Comparison of ENCODE assay signal across 8 cellular contexts in the genomic region with DNA sequence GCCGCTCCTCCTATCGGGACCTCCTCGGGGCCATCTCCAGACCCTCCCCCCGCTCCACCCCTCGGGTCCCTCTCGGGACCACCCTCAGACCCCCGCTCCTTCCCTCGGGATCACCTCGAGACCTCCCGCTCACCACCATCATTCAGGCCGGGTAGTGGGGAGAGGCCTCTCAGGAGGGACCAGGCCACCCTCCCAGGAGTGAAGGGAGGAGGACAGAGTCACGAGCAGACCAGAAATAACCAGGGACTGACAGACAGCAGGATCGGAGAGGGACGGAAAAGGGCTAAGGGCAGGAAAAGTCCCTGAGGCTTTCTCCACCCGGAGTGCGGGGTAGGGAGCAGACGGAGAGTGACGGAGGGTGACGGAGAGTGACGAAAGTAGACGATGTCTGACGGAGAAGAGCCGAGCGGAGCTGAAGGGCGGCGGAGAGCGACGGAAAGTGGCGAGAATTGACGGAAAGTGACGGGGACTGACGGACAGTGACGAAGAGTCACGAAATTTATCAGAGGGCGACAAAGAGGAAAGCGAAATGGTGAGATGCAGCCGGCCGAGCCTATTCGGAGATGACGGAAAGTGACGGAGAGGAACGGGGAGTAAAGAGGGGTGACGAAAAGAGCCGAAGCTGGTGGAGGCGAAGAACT. TPM values are rescaled to one million over a fixed set of nuclear protein-coding genes. Genes with fewer than 3 reads are reported as not detected.
DNase-seq lines count a peak whose midpoint lies in the region; ATAC-seq and TF ChIP-seq lines count a peak whose summit lies in the region.
"Not testable (repeated sequence)": the region's sequence is repeated elsewhere in the genome, so short reads cannot be mapped to it uniquely, and the experiment has no call there.

No MANE protein-coding gene starts in this region.

- not testable (repeated sequence) for H3K4me3 ChIP-seq in Panc1 (ENCODE audit: low read depth in 2 of 2, low read length in 2 of 2); body of pancreas; left lung; upper lobe of left lung

- not testable (repeated sequence) for H3K27ac ChIP-seq in Panc1 (ENCODE audit: low read length); body of pancreas; left lung; upper lobe of left lung

- not testable (repeated sequence) for DNase-seq in Panc1 (ENCODE audit: low read depth, low spot score); body of pancreas; left lung; upper lobe of left lung

- not testable (repeated sequence) for H3K4me1 ChIP-seq in Panc1 (ENCODE audit: control insufficient read depth, insufficient read depth, low read length); body of pancreas; left lung; upper lobe of left lung

- not testable (repeated sequence) for TF ChIP-seq POLR2A in body of pancreas (IDR thresholded peaks at IDR 0.05); upper lobe of left lung (IDR thresholded peaks at IDR 0.05)

- POLR2A ChIA-PET in Panc1 (lab: Charles Lee): not testable (repeated sequence)

- TF ChIP-seq EP300 in upper lobe of left lung (IDR thresholded peaks at IDR 0.05): not testable (repeated sequence)

- H3K36me3 ChIP-seq in Panc1 (ENCODE audit: control insufficient read depth, insufficient read depth, low read length); body of pancreas (replicated peaks in 1 of 2; ENCODE audit: insufficient read depth in 1 of 2, low read depth in 2 of 2); left lung; upper lobe of left lung: not testable (repeated sequence)

- not testable (repeated sequence) for H3K27me3 ChIP-seq in Panc1 (ENCODE audit: control insufficient read depth, insufficient read depth, low read length); body of pancreas; left lung; upper lobe of left lung

- not testable (repeated sequence) for H3K9me3 ChIP-seq in Panc1 (ENCODE audit: control insufficient read depth, insufficient read depth, low read depth, low read length); body of pancreas; left lung; upper lobe of left lung

- not testable (repeated sequence) for BruUV-seq in Panc1 (replicated peaks; lab: Mats Ljungman, UMichigan)

- intact Hi-C loops in Panc1 (cut with micrococcal nuclease; ENCODE audit: unreplicated experiment); body of pancreas (cut with DNase I); left lung (cut with DNase I): not testable (repeated sequence)

- not testable (repeated sequence) for TF ChIP-seq CTCF in Panc1 (IDR thresholded peaks at IDR 0.05); body of pancreas (IDR thresholded peaks at IDR 0.05); left lung (IDR thresholded peaks at IDR 0.05); upper lobe of left lung (IDR thresholded peaks at IDR 0.05)

- ATAC-seq in GM18502 (IDR thresholded peaks at IDR 0.05; ENCODE audit: poor library complexity, unreplicated experiment) (peak; percentile 98), GM19452 (IDR thresholded peaks at IDR 0.05; ENCODE audit: unreplicated experiment) (peak; percentile 95), HG02588 (IDR thresholded peaks at IDR 0.05; ENCODE audit: unreplicated experiment) (peak; percentile 87), HG03103 (IDR thresholded peaks at IDR 0.05; ENCODE audit: low read depth, unreplicated experiment) (peak; percentile 87), Panc1 (peak; percentile 96), body of pancreas (peak; percentile 89), left lung (peak; percentile 96), upper lobe of left lung (ENCODE audit: low FRiP score in 2 of 2) (peak; percentile 90 to 97)

- in situ Hi-C loops in Panc1 (cut with HindIII; ENCODE audit: low pct_unique_long_range_greater_than_20kb, low sequenced_read_pairs): not testable (repeated sequence)

- no CpG with 5 or more reads among the region's 45 CpGs for WGBS in body of pancreas, 2 donors
- WGBS in upper lobe of left lung, 2 donors: no CpG with 5 or more reads among the region's 45 CpGs

- CTCF ChIA-PET in Panc1 (lab: Charles Lee): not testable (repeated sequence)

RNA-seq across cellular contexts. Expression of gene PLCXD1, which starts 49.4 kb away (rescaled TPM):
- total RNA-seq in Panc1 (2021; ENCODE audit: unreplicated experiment) (54.9 TPM), body of pancreas (1 to 10 TPM; 4.2 to 7.3 TPM), left lung (10 to 100 TPM; 17.0 to 17.8 TPM), upper lobe of left lung (10 to 100 TPM in 5 of 6 donors, 1 to 10 TPM in 1; 7.8 to 75.4 (median 19.2) TPM)
- 95.5 TPM for polyA plus RNA-seq in Panc1 (2012; ENCODE audit: insufficient read length)
